ENCODE assay signal across 8 cellular contexts in genomic region chr20:64037498-64038213, GRCh38. TPM values are rescaled to one million over a fixed set of nuclear protein-coding genes. Genes with fewer than 3 reads are reported as not detected.
DNase-seq lines count a peak whose midpoint lies in the region; ATAC-seq and TF ChIP-seq lines count a peak whose summit lies in the region.

No MANE protein-coding gene starts in this region.

- no peak overlapping the region for H3K9ac ChIP-seq in endodermal cell (ENCODE audit: extremely low read depth, low read length, poor library complexity, severe bottlenecking)

- ATAC-seq in Right ventricle myocardium inferior (no peak), GM19463 (IDR thresholded peaks at IDR 0.05; ENCODE audit: unreplicated experiment) (no peak)

- H3K9me3 ChIP-seq in endodermal cell (ENCODE audit: control insufficient read depth, low read length): no peaks in the 10 kb centered on the region
- no peaks in the 10 kb centered on the region for H3K9me3 ChIP-seq in thymus (ENCODE audit: control insufficient read depth)

- peak overlapping the region; percentile 60 for H3K4me3 ChIP-seq in endodermal cell (ENCODE audit: low read length)
- H3K4me3 ChIP-seq in thymus (ENCODE audit: low read length): peak overlapping the region; percentile 58

- peaks cover 44% of the 10 kb centered on the region for H3K27me3 ChIP-seq in endodermal cell (ENCODE audit: control insufficient read depth, insufficient read depth, low read length, poor library complexity, severe bottlenecking)
- peaks cover 11% of the 10 kb centered on the region for H3K27me3 ChIP-seq in thymus (ENCODE audit: control insufficient read depth, insufficient read depth)

- peaks cover 15% of the 10 kb centered on the region for H3K4me1 Mint-ChIP-seq in endodermal cell

- no peak overlapping the region for H3K27ac ChIP-seq in endodermal cell (ENCODE audit: low read depth, low read length)
- no peak overlapping the region for H3K27ac ChIP-seq in thymus (ENCODE audit: low read depth)

- H3K36me3 ChIP-seq in endodermal cell (ENCODE audit: control insufficient read depth, insufficient read depth, low read length): peaks cover under 1% of the 10 kb centered on the region
- H3K36me3 ChIP-seq in thymus (ENCODE audit: control insufficient read depth, insufficient read depth): peaks cover 18% of the 10 kb centered on the region

- peak; percentile 13 for TF ChIP-seq CTCF in endodermal cell (conservative IDR thresholded peaks at IDR 0.05)

- peaks cover 19% of the 10 kb centered on the region for H3K4me1 ChIP-seq in endodermal cell (ENCODE audit: control insufficient read depth, insufficient read depth, low read length)
- peaks cover 28% of the 10 kb centered on the region for H3K4me1 ChIP-seq in thymus (ENCODE audit: control insufficient read depth, insufficient read depth, low read length)

- H3K4me3 Mint-ChIP-seq in endodermal cell: peak overlapping the region; percentile 52

- peaks cover 17% of the 10 kb centered on the region for H3K36me3 Mint-ChIP-seq in endodermal cell (ENCODE audit: low read depth)

- H3K9me3 Mint-ChIP-seq in endodermal cell: no peaks in the 10 kb centered on the region

- intact Hi-C loops in Right ventricle myocardium inferior (cut with DNase I) (loop anchor here (1.0 kb wide), 1 partner anchor 20 kb away; no protein-coding TSS in a partner anchor), cardiac septum (cut with DNase I) (loop anchor here (2.0 kb wide), 1 partner anchor 17 kb away; no protein-coding TSS in a partner anchor)

- 32 to 70% methylated on average over 7 to 36 of the region's 36 CpGs for WGBS in endodermal cell (ENCODE audit: insufficient coverage in 1 of 2, insufficient read length in 1 of 2), 2 experiments
- 18% methylated on average over 36 of the region's 36 CpGs for whole genome bisulfite sequencing in thymus

- no peak overlapping the region for H3K27ac Mint-ChIP-seq in endodermal cell

- peaks cover 27% of the 10 kb centered on the region for H3K27me3 Mint-ChIP-seq in endodermal cell (ENCODE audit: insufficient read depth)

- peak; percentile 21 for DNase-seq in Right ventricle myocardium inferior (ENCODE audit: missing footprints)
- DNase-seq in cardiac septum (ENCODE audit: low spot score): no peak
- peak; percentile 23 for DNase-seq in RKO (ENCODE audit: low spot score)
- peak; percentile 81 for DNase-seq in endodermal cell
- no peak for DNase-seq in NCI-H446 treated with DMSO at 0.1 percent for 48 hours (lab: John Stamatoyannopoulos, UW)
- DNase-seq in T1000 (lab: John Stamatoyannopoulos, UW): no peak

RNA-seq across cellular contexts. Expression of gene C20orf204, which starts 1.7 kb away (rescaled TPM):
- total RNA-seq in Right ventricle myocardium inferior (0.30 TPM), cardiac septum (0.86 TPM), endodermal cell (1 to 10 TPM; 4.0 to 4.1 TPM)
- 0.78 TPM for polyA plus RNA-seq in endodermal cell (2013, experiment 1 of 2)
- polyA plus RNA-seq in endodermal cell (2013, experiment 2 of 2): 0.75 TPM
- 8.2 TPM for polyA plus RNA-seq in thymus

RNA-seq across cellular contexts. Expression of gene SOX18, which starts 11.8 kb away (rescaled TPM):
- total RNA-seq in Right ventricle myocardium inferior: 38.4 TPM
- total RNA-seq in cardiac septum: 67.0 TPM
- total RNA-seq in endodermal cell: 1 to 10 TPM; 2.3 to 2.8 TPM
- 0.57 TPM for polyA plus RNA-seq in endodermal cell (2013, experiment 1 of 2)
- 0.95 TPM for polyA plus RNA-seq in endodermal cell (2013, experiment 2 of 2)
- 17.2 TPM for polyA plus RNA-seq in thymus

RNA-seq across cellular contexts. Expression of gene TCEA2, which starts 25.3 kb away (rescaled TPM):
- total RNA-seq in Right ventricle myocardium inferior: 39.0 TPM
- total RNA-seq in cardiac septum: 66.0 TPM
- 100 to 1,000 TPM in 1 of 2 donors, 10 to 100 TPM in 1; 64.3 to 110 TPM for total RNA-seq in endodermal cell
- 82.9 TPM for polyA plus RNA-seq in endodermal cell (2013, experiment 1 of 2)
- polyA plus RNA-seq in endodermal cell (2013, experiment 2 of 2): 77.1 TPM
- 53.2 TPM for polyA plus RNA-seq in thymus

RNA-seq across cellular contexts. Expression of gene RGS19, which starts 41.7 kb away (rescaled TPM):
- total RNA-seq in Right ventricle myocardium inferior (6.6 TPM), cardiac septum (3.1 TPM), endodermal cell (10 to 100 TPM; 14.6 to 15.8 TPM)
- 10.7 TPM for polyA plus RNA-seq in endodermal cell (2013, experiment 1 of 2)
- 10.8 TPM for polyA plus RNA-seq in endodermal cell (2013, experiment 2 of 2)
- 27.2 TPM for polyA plus RNA-seq in thymus

RNA-seq across cellular contexts. Expression of gene OPRL1, which starts 42.2 kb away (rescaled TPM):
- total RNA-seq in Right ventricle myocardium inferior: 0.49 TPM
- total RNA-seq in cardiac septum: 0.48 TPM
- total RNA-seq in endodermal cell: 1 to 10 TPM; 4.1 to 5.5 TPM
- 3.0 TPM for polyA plus RNA-seq in endodermal cell (2013, experiment 1 of 2)
- 2.8 TPM for polyA plus RNA-seq in endodermal cell (2013, experiment 2 of 2)
- polyA plus RNA-seq in thymus: 1.1 TPM

Comparison
In these comparisons a context has a peak if more than half of its experiments do, and no peak if none do; other contexts are left out.
1. DNase-seq: peak in Right ventricle myocardium inferior (single experiment), RKO (single experiment) and endodermal cell (single experiment); none in cardiac septum (single experiment), NCI-H446 treated with DMSO at 0.1 percent for 48 hours (single experiment) and T1000 (single experiment).
2. RNA of gene SOX18, which starts 11.8 kb away (total RNA-seq): 67.0 TPM in cardiac septum (single experiment) and 38.4 TPM in Right ventricle myocardium inferior (single experiment); 2.3 to 2.8 TPM in endodermal cell; every median in the first group is over 10 times any median in the second.